ENCODE assay signal across 15 cellular contexts in genomic region chr4:186266699-186267467, GRCh38. TPM values are rescaled to one million over a fixed set of nuclear protein-coding genes. Genes with fewer than 3 reads are reported as not detected.
DNase-seq lines count a peak whose midpoint lies in the region; ATAC-seq lines count a peak whose summit lies in the region.
"Had no signal": no experiment of that assay in that cellular context is flagged by ENCODE, and none has a peak within 500 bp of the region (broad histone marks: within the 10 kb centered on the region; RNA-seq: fewer than 3 reads in every experiment).

No MANE protein-coding gene starts in this region.

- H3K4me1 ChIP-seq in right cardiac atrium (ENCODE audit: control insufficient read depth, insufficient read depth, low read length) = no peaks in the 10 kb centered on the region
- peaks cover 31% of the 10 kb centered on the region for H3K4me1 ChIP-seq in iPS-15b (ENCODE audit: control insufficient read depth, insufficient read depth, low read length)
- H3K4me1 ChIP-seq in mucosa of rectum (ENCODE audit: control insufficient read depth in 2 of 2, insufficient read depth in 2 of 2, low read length in 2 of 2) = peaks cover 2 to 10% of the 10 kb centered on the region in 2 donors
- no peaks in the 10 kb centered on the region for H3K4me1 ChIP-seq in urinary bladder (ENCODE audit: insufficient read depth)

- in situ Hi-C loops in ACHN (cut with HindIII; ENCODE audit: low pct_ligation_motif_present, low pct_unique_long_range_greater_than_20kb, low sequenced_read_pairs) = no loop called here

- ATAC-seq in right cardiac atrium (peak; percentile 59 to 68), GM21367 (IDR thresholded peaks at IDR 0.05; ENCODE audit: unreplicated experiment) (no peak)

- WGBS in right cardiac atrium = 20% methylated on average over 8 of the region's 8 CpGs
- 27% methylated on average over 8 of the region's 8 CpGs for WGBS in urinary bladder

- no peak overlapping the region for H3K27ac ChIP-seq in right cardiac atrium (ENCODE audit: low read length)
- H3K27ac ChIP-seq in mucosa of rectum (ENCODE audit: low read depth in 2 of 2, low read length in 2 of 2) = no peak overlapping the region
- H3K27ac ChIP-seq in urinary bladder (ENCODE audit: low read depth) = no peak overlapping the region

- H3K36me3 ChIP-seq in iPS-15b (ENCODE audit: control insufficient read depth, insufficient read depth, low read length) (no peaks in the 10 kb centered on the region), mucosa of rectum (ENCODE audit: control insufficient read depth in 2 of 2, insufficient read depth in 2 of 2, low read length in 2 of 2) (no peaks in the 10 kb centered on the region), urinary bladder (ENCODE audit: insufficient read depth) (no peaks in the 10 kb centered on the region)

- DNase-seq in right cardiac atrium (no peak), cardiac septum (ENCODE audit: low spot score) (no peak), ACHN (no peak), NCI-H146 treated with DMSO at 0.1 percent for 48 hours (lab: John Stamatoyannopoulos, UW; ENCODE audit: unreplicated experiment) (no peak)
- DNase-seq: activated CD4-positive, alpha-beta T cell treated with anti-CD3 and anti-CD28 coated beads, Interleukin-2, amount 10 ng/mL, durations not matched to agents 24 days and 14 days; anterior cingulate cortex; GOT3; naive B cell; stimulated activated CD4-positive, alpha-beta T cell treated with anti-CD3 and anti-CD28 coated beads, Interleukin-15, amount 100 ng/mL, for 24 hours had no signal

- H3K27me3 ChIP-seq in right cardiac atrium (ENCODE audit: control insufficient read depth, insufficient read depth) (no peaks in the 10 kb centered on the region), iPS-15b (ENCODE audit: control insufficient read depth, insufficient read depth, low read length) (no peaks in the 10 kb centered on the region), mucosa of rectum (ENCODE audit: control insufficient read depth in 2 of 2, insufficient read depth in 2 of 2, low read length in 2 of 2) (peaks cover 0 to 3% of the 10 kb centered on the region in 2 donors)

- no peak overlapping the region for H3K4me3 ChIP-seq in right cardiac atrium (ENCODE audit: low read length)
- H3K4me3 ChIP-seq in iPS-15b (ENCODE audit: low read depth, low read length) = peak overlapping the region; percentile 43
- H3K4me3 ChIP-seq in mucosa of rectum (ENCODE audit: low read length in 2 of 2) = peak overlapping the region; percentile 4 to 28
- H3K4me3 ChIP-seq in urinary bladder (ENCODE audit: low read depth, low read length) = peak overlapping the region; percentile 9

- H3K9ac ChIP-seq in iPS-15b (ENCODE audit: low read depth, low read length) = peak overlapping the region; percentile 56
- no peak overlapping the region for H3K9ac ChIP-seq in mucosa of rectum (ENCODE audit: low read depth in 1 of 2, low read length in 2 of 2)

- H3K9me3 ChIP-seq in right cardiac atrium (ENCODE audit: control insufficient read depth, low read length) (no peaks in the 10 kb centered on the region), iPS-15b (ENCODE audit: control insufficient read depth, insufficient read depth, low read length) (no peaks in the 10 kb centered on the region), mucosa of rectum (ENCODE audit: control insufficient read depth in 2 of 2, low read length in 2 of 2) (no peaks in the 10 kb centered on the region)

- intact Hi-C loops in right cardiac atrium (cut with DNase I) (no loop called here), cardiac septum (cut with DNase I) (no loop called here)

RNA-seq across cellular contexts. Expression of gene F11, which starts 0.9 kb away (rescaled TPM):
- total RNA-seq in right cardiac atrium = under 1 TPM in 2 of 4 donors, not detected in 2; 0.35 to 0.82 TPM
- not detected for polyA plus RNA-seq in right cardiac atrium
- 0.35 TPM for total RNA-seq in cardiac septum
- total RNA-seq in urinary bladder = not detected
- polyA plus RNA-seq in urinary bladder = 0.04 TPM
- total RNA-seq: A172; activated CD4-positive, alpha-beta T cell treated with anti-CD3 and anti-CD28 coated beads, Interleukin-2, amount 10 ng/mL, durations not matched to agents 24 days and 14 days; T-helper 1 cell treated with Interleukin-12 subunit alpha and Interleukin-12 subunit beta and Interleukin-4 antibody, amounts not matched to agents 30 ng/mL and 1 ng/mL, for 36 hours had no signal

RNA-seq across cellular contexts. Expression of gene KLKB1, which starts 39.6 kb away (rescaled TPM):
- total RNA-seq in right cardiac atrium = 1 to 10 TPM in 2 of 4 donors, under 1 TPM in 2; 0.56 to 1.7 (median 1.3) TPM
- polyA plus RNA-seq in right cardiac atrium = 0.93 TPM
- 0.89 TPM for total RNA-seq in cardiac septum
- total RNA-seq in urinary bladder = 1.5 TPM
- polyA plus RNA-seq in urinary bladder = 0.44 TPM
- total RNA-seq: A172 had no signal
